8 cellular contexts compared by ENCODE assay signal in genomic region chr20:53915459-53916172, GRCh38.
DNase-seq lines count a peak whose midpoint lies in the region; ATAC-seq, FAIRE-seq and TF ChIP-seq lines count a peak whose summit lies in the region.

No MANE protein-coding gene starts in this region.

- peak overlapping the region; percentile 94 for H3K4me2 ChIP-seq in BLaER1

- DNase-seq in GM19239 (ENCODE audit: insufficient read length, low spot score) = peak; percentile 50
- DNase-seq in HS-5 (ENCODE audit: low read depth) = peak; percentile 100
- peak; percentile 93 for DNase-seq in NOMO-1 treated with dmso at 0.1 percent for 144 hours (lab: John Stamatoyannopoulos, UW; ENCODE audit: unreplicated experiment)
- DNase-seq in activated CD8-positive, alpha-beta memory T cell treated with anti-CD3 and anti-CD28 coated beads, Interleukin-2, amount 10 ng/mL, durations not matched to agents 7 days and 5 days = peak; percentile 98
- DNase-seq in endodermal cell = peak; percentile 97
- peak; percentile 78 to 95 for DNase-seq in mesothelial cell of epicardium (ENCODE audit: low spot score in 2 of 2, unreplicated experiment in 2 of 2)
- peak; percentile 84 for DNase-seq in stimulated activated CD8-positive, alpha-beta memory T cell treated with anti-CD3 and anti-CD28 coated beads, Interleukin-15, amount 100 ng/mL, for 24 hours (ENCODE audit: low read depth)

- no peaks in the 10 kb centered on the region for H4K20me1 ChIP-seq in BLaER1

- no peaks in the 10 kb centered on the region for H3K27me3 Mint-ChIP-seq in activated CD8-positive, alpha-beta memory T cell treated with anti-CD3 and anti-CD28 coated beads, Interleukin-2, amount 10 ng/mL, durations not matched to agents 7 days and 5 days
- H3K27me3 Mint-ChIP-seq in endodermal cell (ENCODE audit: insufficient read depth) (no peaks in the 10 kb centered on the region), mesothelial cell of epicardium (ENCODE audit: low read depth) (no peaks in the 10 kb centered on the region)

- H3K27ac Mint-ChIP-seq in activated CD8-positive, alpha-beta memory T cell treated with anti-CD3 and anti-CD28 coated beads, Interleukin-2, amount 10 ng/mL, durations not matched to agents 7 days and 5 days = peak overlapping the region; percentile 92
- H3K27ac Mint-ChIP-seq in endodermal cell = peak overlapping the region; percentile 88
- H3K27ac Mint-ChIP-seq in mesothelial cell of epicardium = peak overlapping the region; percentile 94

- H3K4me3 ChIP-seq in BLaER1 (peak overlapping the region; percentile 74), endodermal cell (ENCODE audit: low read length) (peak overlapping the region; percentile 87)

- H3K4me1 ChIP-seq in BLaER1 (peaks cover 47% of the 10 kb centered on the region), endodermal cell (ENCODE audit: control insufficient read depth, insufficient read depth, low read length) (peaks cover 19% of the 10 kb centered on the region)

- 0 out of 2 replicates have a peak, but pooled peaks cover 5% of the 10 kb centered on the region for H3K36me3 ChIP-seq in BLaER1
- no peaks in the 10 kb centered on the region for H3K36me3 ChIP-seq in endodermal cell (ENCODE audit: control insufficient read depth, insufficient read depth, low read length)

- no peaks in the 10 kb centered on the region for H3K9me3 Mint-ChIP-seq in activated CD8-positive, alpha-beta memory T cell treated with anti-CD3 and anti-CD28 coated beads, Interleukin-2, amount 10 ng/mL, durations not matched to agents 7 days and 5 days (ENCODE audit: low read depth)
- peaks cover 7% of the 10 kb centered on the region for H3K9me3 Mint-ChIP-seq in endodermal cell
- H3K9me3 Mint-ChIP-seq in mesothelial cell of epicardium = peaks cover 5% of the 10 kb centered on the region

- H3K9me3 ChIP-seq in BLaER1 (peaks cover 11% of the 10 kb centered on the region), endodermal cell (ENCODE audit: control insufficient read depth, low read length) (peaks cover 9% of the 10 kb centered on the region)

- no peaks in the 10 kb centered on the region for H3K27me3 ChIP-seq in BLaER1
- no peaks in the 10 kb centered on the region for H3K27me3 ChIP-seq in endodermal cell (ENCODE audit: control insufficient read depth, insufficient read depth, low read length, poor library complexity, severe bottlenecking)

- CTCF ChIA-PET in activated CD8-positive, alpha-beta memory T cell treated with anti-CD3 and anti-CD28 coated beads, Interleukin-2, amount 10 ng/mL, durations not matched to agents 7 days and 5 days (lab: Charles Lee) = interaction anchor here (0.6 to 5.3 kb wide), 49 partner anchors 9 to 707 kb away, joined by 3 to 78 read pairs (median 5); partner anchors contain the start of gene PFDN4

- WGBS in endodermal cell (ENCODE audit: insufficient coverage in 1 of 2, insufficient read length in 1 of 2), 2 experiments = 1 to 2% methylated on average over 10 to 22 of the region's 22 CpGs

- peak overlapping the region; percentile 94 for H3K4me3 Mint-ChIP-seq in activated CD8-positive, alpha-beta memory T cell treated with anti-CD3 and anti-CD28 coated beads, Interleukin-2, amount 10 ng/mL, durations not matched to agents 7 days and 5 days
- H3K4me3 Mint-ChIP-seq in endodermal cell = peak overlapping the region; percentile 58
- peak overlapping the region; percentile 88 for H3K4me3 Mint-ChIP-seq in mesothelial cell of epicardium

- FAIRE-seq in GM19239 (lab: Jason Lieb, UNC) = peak; percentile 90

- peaks cover 40% of the 10 kb centered on the region for H3K4me1 Mint-ChIP-seq in activated CD8-positive, alpha-beta memory T cell treated with anti-CD3 and anti-CD28 coated beads, Interleukin-2, amount 10 ng/mL, durations not matched to agents 7 days and 5 days
- H3K4me1 Mint-ChIP-seq in endodermal cell = peaks cover 34% of the 10 kb centered on the region
- H3K4me1 Mint-ChIP-seq in mesothelial cell of epicardium = peaks cover 38% of the 10 kb centered on the region

- H3K27ac ChIP-seq in BLaER1 = peak overlapping the region; percentile 89
- peak overlapping the region; percentile 58 for H3K27ac ChIP-seq in endodermal cell (ENCODE audit: low read depth, low read length)

- peaks cover 1% of the 10 kb centered on the region for H3K36me3 Mint-ChIP-seq in activated CD8-positive, alpha-beta memory T cell treated with anti-CD3 and anti-CD28 coated beads, Interleukin-2, amount 10 ng/mL, durations not matched to agents 7 days and 5 days
- H3K36me3 Mint-ChIP-seq in endodermal cell (ENCODE audit: low read depth) (no peaks in the 10 kb centered on the region), mesothelial cell of epicardium (no peaks in the 10 kb centered on the region)

- TF ChIP-seq CTCF in endodermal cell (conservative IDR thresholded peaks at IDR 0.05) = peak; percentile 95
- TF ChIP-seq CTCF in mesothelial cell of epicardium (IDR thresholded peaks at IDR 0.05; ENCODE audit: unreplicated experiment) = peak; percentile 90

- H3K9ac ChIP-seq in BLaER1 (peak overlapping the region; percentile 87), endodermal cell (ENCODE audit: extremely low read depth, low read length, poor library complexity, severe bottlenecking) (peak overlapping the region; percentile 54)

- peak; percentile 98 for ATAC-seq in activated CD8-positive, alpha-beta memory T cell treated with anti-CD3 and anti-CD28 coated beads, Interleukin-2, amount 10 ng/mL, durations not matched to agents 7 days and 5 days

Comparison
In these comparisons a context has a peak if more than half of its experiments do, and no peak if none do; other contexts are left out.
1. Peak in every context shown above with its lines: DNase-seq, ATAC-seq, H3K4me3 ChIP-seq and H3K27ac ChIP-seq.
2. DNase-seq: peak in every context shown above with its lines; median percentile 100 in HS-5; 98 in activated CD8-positive, alpha-beta memory T cell treated with anti-CD3 and anti-CD28 coated beads, Interleukin-2, amount 10 ng/mL, durations not matched to agents 7 days and 5 days; 97 in endodermal cell; 93 in NOMO-1 treated with dmso at 0.1 percent for 144 hours; 86 in mesothelial cell of epicardium; 84 in stimulated activated CD8-positive, alpha-beta memory T cell treated with anti-CD3 and anti-CD28 coated beads, Interleukin-15, amount 100 ng/mL, for 24 hours; 50 in GM19239.